ENCODE assay signal across 8 cellular contexts in genomic region chr11:2806351-2807058, GRCh38.
A peak's percentile ranks its signal among the peaks of the same experiment; 100 is the strongest.
DNase-seq lines count a peak whose midpoint lies in the region; TF ChIP-seq lines count a peak whose summit lies in the region.
"Had no signal": no experiment of that assay in that cellular context is flagged by ENCODE, and none has a peak within 500 bp of the region (broad histone marks: within the 10 kb centered on the region; RNA-seq: fewer than 3 reads in every experiment).

No MANE protein-coding gene starts in this region.

- H3K27me3 Mint-ChIP-seq in mesothelial cell of epicardium (ENCODE audit: low read depth), result no peaks in the 10 kb centered on the region

- H3K27ac ChIP-seq in esophagus muscularis mucosa (replicated peaks in 1 of 4) (peak overlapping the region; percentile 78 to 88 (median 84)), suprapubic skin (no peak overlapping the region)

- TF ChIP-seq EP300 in esophagus muscularis mucosa (IDR thresholded peaks at IDR 0.05) (no peak), suprapubic skin (IDR thresholded peaks at IDR 0.05) (no peak)

- peaks cover 16% of the 10 kb centered on the region for H3K9me3 Mint-ChIP-seq in mesothelial cell of epicardium
- H3K9me3 Mint-ChIP-seq: T-helper 2 cell treated with Interferon-gamma antibody and Interleukin-4, amounts not matched to agents 5 μg/mL and 100 μg/mL, for 36 hours had no signal

- DNase-seq in activated CD8-positive, alpha-beta memory T cell treated with anti-CD3 and anti-CD28 coated beads, Interleukin-2, amount 50 U/mL, for 4 hours, result peak; percentile 10
- DNase-seq in esophagus muscularis mucosa (ENCODE audit: extremely low spot score) (no peak), mesothelial cell of epicardium (ENCODE audit: low spot score in 2 of 2, unreplicated experiment in 2 of 2) (peak; percentile 19 to 38), suprapubic skin (ENCODE audit: low spot score in 2 of 2) (peak; percentile 61 to 76), hypothalamus (lab: John Stamatoyannopoulos, UW) (no peak), NCI-H82 treated with DMSO at 0.1 percent for 48 hours (lab: John Stamatoyannopoulos, UW; ENCODE audit: unreplicated experiment) (no peak), SKM-1 (lab: John Stamatoyannopoulos, UW; ENCODE audit: unreplicated experiment) (no peak)

- H3K4me3 ChIP-seq in esophagus muscularis mucosa (no peak overlapping the region), suprapubic skin (no peak overlapping the region)

- H3K27me3 ChIP-seq in esophagus muscularis mucosa (no peaks in the 10 kb centered on the region), suprapubic skin (peaks cover 5% of the 10 kb centered on the region)

- H3K36me3 ChIP-seq in esophagus muscularis mucosa (no peaks in the 10 kb centered on the region), suprapubic skin (no peaks in the 10 kb centered on the region)

- peak overlapping the region; percentile 87 for H3K27ac Mint-ChIP-seq in mesothelial cell of epicardium
- H3K27ac Mint-ChIP-seq: T-helper 2 cell treated with Interferon-gamma antibody and Interleukin-4, amounts not matched to agents 5 μg/mL and 100 μg/mL, for 36 hours had no signal

- peaks cover 30 to 52% (median 50%) of the 10 kb centered on the region in 4 donors for H3K4me1 ChIP-seq in esophagus muscularis mucosa
- peaks cover 18% of the 10 kb centered on the region for H3K4me1 ChIP-seq in suprapubic skin

- no peak for TF ChIP-seq CTCF in esophagus muscularis mucosa (IDR thresholded peaks at IDR 0.05)
- TF ChIP-seq CTCF in mesothelial cell of epicardium (IDR thresholded peaks at IDR 0.05; ENCODE audit: unreplicated experiment), result no peak
- no peak for TF ChIP-seq CTCF in suprapubic skin (IDR thresholded peaks at IDR 0.05)

- H3K4me3 Mint-ChIP-seq in mesothelial cell of epicardium, result no peak overlapping the region
- H3K4me3 Mint-ChIP-seq: T-helper 2 cell treated with Interferon-gamma antibody and Interleukin-4, amounts not matched to agents 5 μg/mL and 100 μg/mL, for 36 hours had no signal

- H3K36me3 Mint-ChIP-seq in mesothelial cell of epicardium, result no peaks in the 10 kb centered on the region

- intact Hi-C loops in esophagus muscularis mucosa (cut with DNase I), result no loop called here

- TF ChIP-seq POLR2A in esophagus muscularis mucosa (IDR thresholded peaks at IDR 0.05; ENCODE audit: low read depth), result no peak
- no peak for TF ChIP-seq POLR2A in suprapubic skin (IDR thresholded peaks at IDR 0.05)

- no peaks in the 10 kb centered on the region for H3K9me3 ChIP-seq in esophagus muscularis mucosa
- H3K9me3 ChIP-seq in suprapubic skin, result no peaks in the 10 kb centered on the region

- 81% methylated on average over 16 of the region's 26 CpGs for WGBS in esophagus muscularis mucosa
- 59% methylated on average over 19 of the region's 26 CpGs for WGBS in suprapubic skin

- H3K4me1 Mint-ChIP-seq in mesothelial cell of epicardium, result peaks cover 62% of the 10 kb centered on the region

Comparison
In these comparisons a context has a peak if more than half of its experiments do, and no peak if none do; other contexts are left out.
1. DNase-seq: peak in activated CD8-positive, alpha-beta memory T cell treated with anti-CD3 and anti-CD28 coated beads, Interleukin-2, amount 50 U/mL, for 4 hours (single experiment), mesothelial cell of epicardium (2 of 2) and suprapubic skin (2 of 2); none in esophagus muscularis mucosa (single experiment), hypothalamus (0 of 51), NCI-H82 treated with DMSO at 0.1 percent for 48 hours (single experiment) and SKM-1 (single experiment).